In genomic region chr5:61575103-61575502, GRCh38 we compare ENCODE assay signal across 1 cellular context.
A peak's percentile ranks its signal among the peaks of the same experiment; 100 is the strongest.
TF ChIP-seq lines count a peak whose summit lies in the region.

No MANE protein-coding gene starts in this region.

TF ChIP-seq in K562, 482 proteins besides CTCF, POLR2A, EP300 and RAD21 (continued from another document and continues in another):
- TF ChIP-seq MGA (IDR thresholded peaks at IDR 0.05) (peak; percentile 35; the same call in 1 of the 2 replicates), L3MBTL2 (IDR thresholded peaks at IDR 0.05) (peak; percentile 52; the same call in 1 of the 2 replicates), E2F6 (IDR thresholded peaks at IDR 0.05; ENCODE audit: borderline replicate concordance in 1 of 2, extremely low read depth in 1 of 2, insufficient read depth in 1 of 2, insufficient read length in 1 of 2, low read depth in 1 of 2, low read length in 1 of 2, poor library complexity in 1 of 2, severe bottlenecking in 1 of 2) (peak in 1 of 2 experiments; percentile 6), CBFA2T3 (IDR thresholded peaks at IDR 0.05) (peak; percentile 82), FOXJ2 (tag; IDR thresholded peaks at IDR 0.05) (no peak), ATF1 (CRISPR knock-in tag; IDR thresholded peaks at IDR 0.05) (no peak), ATF1 (tag; IDR thresholded peaks at IDR 0.05) (0 out of 2 replicates have a peak, but pooled peaks have one; percentile 15), HDAC2 (IDR thresholded peaks at IDR 0.05) (0 out of 2 replicates have a peak, but pooled peaks have one; percentile 18), RBM14 (IDR thresholded peaks at IDR 0.05; ENCODE audit: borderline replicate concordance, insufficient read depth, low read depth, low read length) (no peak), TRIM24 (IDR thresholded peaks at IDR 0.05) (peak in 1 of 2 experiments; percentile 54; a peak in 1 of 4 replicates), ETV1 (tag; conservative IDR thresholded peaks at IDR 0.05; ENCODE audit: low read depth) (0 out of 2 replicates have a peak, but pooled peaks have one; percentile 5), MYC (IDR thresholded peaks at IDR 0.05; ENCODE audit: low read depth, low read length) (peak; percentile 62; the same call in 1 of the 2 replicates), MYC (CRISPR knock-in tag; IDR thresholded peaks at IDR 0.05; ENCODE audit: borderline replicate concordance, low read depth) (no peak), ZNF175 (CRISPR knock-in tag; IDR thresholded peaks at IDR 0.05; ENCODE audit: low read depth) (peak; percentile 57; the same call in 1 of the 2 replicates), NFE2 (IDR thresholded peaks at IDR 0.05; ENCODE audit: low read depth) (0 out of 2 replicates have a peak, but pooled peaks have one; percentile 5), CSDE1 (IDR thresholded peaks at IDR 0.05) (no peak), STAT5A (IDR thresholded peaks at IDR 0.05; ENCODE audit: borderline replicate concordance, low read length) (peak; percentile 72), ESRRA (IDR thresholded peaks at IDR 0.05; ENCODE audit: borderline replicate concordance, low read depth) (no peak)
- TF ChIP-seq, protein P1, sequence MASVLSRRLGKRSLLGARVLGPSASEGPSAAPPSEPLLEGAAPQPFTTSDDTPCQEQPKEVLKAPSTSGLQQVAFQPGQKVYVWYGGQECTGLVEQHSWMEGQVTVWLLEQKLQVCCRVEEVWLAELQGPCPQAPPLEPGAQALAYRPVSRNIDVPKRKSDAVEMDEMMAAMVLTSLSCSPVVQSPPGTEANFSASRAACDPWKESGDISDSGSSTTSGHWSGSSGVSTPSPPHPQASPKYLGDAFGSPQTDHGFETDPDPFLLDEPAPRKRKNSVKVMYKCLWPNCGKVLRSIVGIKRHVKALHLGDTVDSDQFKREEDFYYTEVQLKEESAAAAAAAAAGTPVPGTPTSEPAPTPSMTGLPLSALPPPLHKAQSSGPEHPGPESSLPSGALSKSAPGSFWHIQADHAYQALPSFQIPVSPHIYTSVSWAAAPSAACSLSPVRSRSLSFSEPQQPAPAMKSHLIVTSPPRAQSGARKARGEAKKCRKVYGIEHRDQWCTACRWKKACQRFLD (CRISPR knock-in tag; IDR thresholded peaks at IDR 0.05): 0 out of 2 replicates have a peak, but pooled peaks have one; percentile 48
- TF ChIP-seq, protein P2, sequence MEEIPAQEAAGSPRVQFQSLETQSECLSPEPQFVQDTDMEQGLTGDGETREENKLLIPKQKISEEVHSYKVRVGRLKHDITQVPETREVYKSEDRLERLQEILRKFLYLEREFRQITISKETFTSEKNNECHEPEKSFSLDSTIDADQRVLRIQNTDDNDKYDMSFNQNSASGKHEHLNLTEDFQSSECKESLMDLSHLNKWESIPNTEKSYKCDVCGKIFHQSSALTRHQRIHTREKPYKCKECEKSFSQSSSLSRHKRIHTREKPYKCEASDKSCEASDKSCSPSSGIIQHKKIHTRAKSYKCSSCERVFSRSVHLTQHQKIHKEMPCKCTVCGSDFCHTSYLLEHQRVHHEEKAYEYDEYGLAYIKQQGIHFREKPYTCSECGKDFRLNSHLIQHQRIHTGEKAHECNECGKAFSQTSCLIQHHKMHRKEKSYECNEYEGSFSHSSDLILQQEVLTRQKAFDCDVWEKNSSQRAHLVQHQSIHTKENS (CRISPR knock-in tag; IDR thresholded peaks at IDR 0.05): no peak
- TF ChIP-seq, protein P3, sequence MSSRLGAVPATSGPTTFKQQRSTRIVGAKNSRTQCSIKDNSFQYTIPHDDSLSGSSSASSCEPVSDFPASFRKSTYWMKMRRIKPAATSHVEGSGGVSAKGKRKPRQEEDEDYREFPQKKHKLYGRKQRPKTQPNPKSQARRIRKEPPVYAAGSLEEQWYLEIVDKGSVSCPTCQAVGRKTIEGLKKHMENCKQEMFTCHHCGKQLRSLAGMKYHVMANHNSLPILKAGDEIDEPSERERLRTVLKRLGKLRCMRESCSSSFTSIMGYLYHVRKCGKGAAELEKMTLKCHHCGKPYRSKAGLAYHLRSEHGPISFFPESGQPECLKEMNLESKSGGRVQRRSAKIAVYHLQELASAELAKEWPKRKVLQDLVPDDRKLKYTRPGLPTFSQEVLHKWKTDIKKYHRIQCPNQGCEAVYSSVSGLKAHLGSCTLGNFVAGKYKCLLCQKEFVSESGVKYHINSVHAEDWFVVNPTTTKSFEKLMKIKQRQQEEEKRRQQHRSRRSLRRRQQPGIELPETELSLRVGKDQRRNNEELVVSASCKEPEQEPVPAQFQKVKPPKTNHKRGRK (tag; IDR thresholded peaks at IDR 0.05): no peak
- TF ChIP-seq, protein P4, sequence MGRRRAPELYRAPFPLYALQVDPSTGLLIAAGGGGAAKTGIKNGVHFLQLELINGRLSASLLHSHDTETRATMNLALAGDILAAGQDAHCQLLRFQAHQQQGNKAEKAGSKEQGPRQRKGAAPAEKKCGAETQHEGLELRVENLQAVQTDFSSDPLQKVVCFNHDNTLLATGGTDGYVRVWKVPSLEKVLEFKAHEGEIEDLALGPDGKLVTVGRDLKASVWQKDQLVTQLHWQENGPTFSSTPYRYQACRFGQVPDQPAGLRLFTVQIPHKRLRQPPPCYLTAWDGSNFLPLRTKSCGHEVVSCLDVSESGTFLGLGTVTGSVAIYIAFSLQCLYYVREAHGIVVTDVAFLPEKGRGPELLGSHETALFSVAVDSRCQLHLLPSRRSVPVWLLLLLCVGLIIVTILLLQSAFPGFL (CRISPR knock-in tag; IDR thresholded peaks at IDR 0.05): no peak
- TF ChIP-seq, protein P5, sequence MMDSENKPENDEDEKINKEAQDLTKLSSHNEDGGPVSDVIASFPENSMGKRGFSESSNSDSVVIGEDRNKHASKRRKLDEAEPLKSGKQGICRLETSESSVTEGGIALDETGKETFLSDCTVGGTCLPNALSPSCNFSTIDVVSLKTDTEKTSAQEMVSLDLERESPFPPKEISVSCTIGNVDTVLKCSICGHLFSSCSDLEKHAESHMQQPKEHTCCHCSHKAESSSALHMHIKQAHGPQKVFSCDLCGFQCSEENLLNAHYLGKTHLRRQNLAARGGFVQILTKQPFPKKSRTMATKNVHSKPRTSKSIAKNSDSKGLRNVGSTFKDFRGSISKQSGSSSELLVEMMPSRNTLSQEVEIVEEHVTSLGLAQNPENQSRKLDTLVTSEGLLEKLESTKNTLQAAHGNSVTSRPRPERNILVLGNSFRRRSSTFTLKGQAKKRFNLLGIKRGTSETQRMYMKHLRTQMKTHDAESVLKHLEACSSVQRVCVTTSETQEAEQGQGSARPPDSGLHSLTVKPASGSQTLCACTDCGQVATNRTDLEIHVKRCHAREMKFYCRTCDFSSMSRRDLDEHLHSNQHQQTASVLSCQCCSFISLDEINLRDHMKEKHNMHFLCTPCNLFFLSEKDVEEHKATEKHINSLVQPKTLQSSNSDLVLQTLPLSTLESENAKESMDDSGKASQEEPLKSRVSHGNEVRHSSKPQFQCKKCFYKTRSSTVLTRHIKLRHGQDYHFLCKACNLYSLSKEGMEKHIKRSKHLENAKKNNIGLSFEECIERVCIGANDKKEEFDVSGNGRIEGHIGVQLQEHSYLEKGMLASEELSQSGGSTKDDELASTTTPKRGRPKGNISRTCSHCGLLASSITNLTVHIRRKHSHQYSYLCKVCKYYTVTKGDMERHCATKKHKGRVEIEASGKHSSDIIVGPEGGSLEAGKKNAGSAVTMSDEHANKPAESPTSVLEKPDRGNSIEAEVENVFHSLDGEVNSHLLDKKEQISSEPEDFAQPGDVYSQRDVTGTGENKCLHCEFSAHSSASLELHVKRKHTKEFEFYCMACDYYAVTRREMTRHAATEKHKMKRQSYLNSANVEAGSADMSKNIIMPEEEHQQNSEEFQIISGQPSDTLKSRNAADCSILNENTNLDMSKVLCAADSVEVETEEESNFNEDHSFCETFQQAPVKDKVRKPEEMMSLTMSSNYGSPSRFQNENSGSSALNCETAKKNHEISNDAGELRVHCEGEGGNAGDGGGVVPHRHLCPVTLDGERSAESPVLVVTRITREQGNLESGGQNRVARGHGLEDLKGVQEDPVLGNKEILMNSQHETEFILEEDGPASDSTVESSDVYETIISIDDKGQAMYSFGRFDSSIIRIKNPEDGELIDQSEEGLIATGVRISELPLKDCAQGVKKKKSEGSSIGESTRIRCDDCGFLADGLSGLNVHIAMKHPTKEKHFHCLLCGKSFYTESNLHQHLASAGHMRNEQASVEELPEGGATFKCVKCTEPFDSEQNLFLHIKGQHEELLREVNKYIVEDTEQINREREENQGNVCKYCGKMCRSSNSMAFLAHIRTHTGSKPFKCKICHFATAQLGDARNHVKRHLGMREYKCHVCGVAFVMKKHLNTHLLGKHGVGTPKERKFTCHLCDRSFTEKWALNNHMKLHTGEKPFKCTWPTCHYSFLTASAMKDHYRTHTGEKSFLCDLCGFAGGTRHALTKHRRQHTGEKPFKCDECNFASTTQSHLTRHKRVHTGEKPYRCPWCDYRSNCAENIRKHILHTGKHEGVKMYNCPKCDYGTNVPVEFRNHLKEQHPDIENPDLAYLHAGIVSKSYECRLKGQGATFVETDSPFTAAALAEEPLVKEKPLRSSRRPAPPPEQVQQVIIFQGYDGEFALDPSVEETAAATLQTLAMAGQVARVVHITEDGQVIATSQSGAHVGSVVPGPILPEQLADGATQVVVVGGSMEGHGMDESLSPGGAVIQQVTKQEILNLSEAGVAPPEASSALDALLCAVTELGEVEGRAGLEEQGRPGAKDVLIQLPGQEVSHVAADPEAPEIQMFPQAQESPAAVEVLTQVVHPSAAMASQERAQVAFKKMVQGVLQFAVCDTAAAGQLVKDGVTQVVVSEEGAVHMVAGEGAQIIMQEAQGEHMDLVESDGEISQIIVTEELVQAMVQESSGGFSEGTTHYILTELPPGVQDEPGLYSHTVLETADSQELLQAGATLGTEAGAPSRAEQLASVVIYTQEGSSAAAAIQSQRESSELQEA (IDR thresholded peaks at IDR 0.05; ENCODE audit: low read depth): no peak
